In genomic region chr1:36154765-36155559, GRCh38 we compare ENCODE assay signal across 8 cellular contexts. TPM values are rescaled to one million over a fixed set of nuclear protein-coding genes. Genes with fewer than 3 reads are reported as not detected.
DNase-seq lines count a peak whose midpoint lies in the region; ATAC-seq and TF ChIP-seq lines count a peak whose summit lies in the region.

No MANE protein-coding gene starts in this region.

- no peaks in the 10 kb centered on the region for H3K9me3 Mint-ChIP-seq in neural crest cell

- H3K9me3 ChIP-seq in PC-9 (ENCODE audit: insufficient read depth, low read depth), result no peaks in the 10 kb centered on the region

- H3K4me1 ChIP-seq in PC-9 (replicated peaks; ENCODE audit: insufficient read depth), result peaks cover 52% of the 10 kb centered on the region

- POLR2A ChIA-PET in PC-9 (lab: Charles Lee; ENCODE audit: unreplicated experiment), result interaction anchor here (0.6 kb wide), 2 partner anchors 29 to 31 kb away, joined by 3 to 8 read pairs; no protein-coding TSS in a partner anchor

- in situ Hi-C loops in G401 (cut with HindIII; ENCODE audit: low sequenced_read_pairs), result no loop called here

- peaks cover 39% of the 10 kb centered on the region for H3K79me2 ChIP-seq in PC-9 (ENCODE audit: low read depth)

- CTCF ChIA-PET in PC-9 (lab: Charles Lee), result interaction anchor here (0.8 to 1.0 kb wide), 2 partner anchors 33 to 145 kb away, joined by 3 to 4 read pairs; no protein-coding TSS in a partner anchor

- H3K27ac Mint-ChIP-seq in neural crest cell (ENCODE audit: unreplicated experiment), result peak overlapping the region; percentile 98

- peaks cover 10% of the 10 kb centered on the region; the same call in 1 of the 2 replicates for H4K20me1 ChIP-seq in PC-9 (ENCODE audit: insufficient read depth)

- no peaks in the 10 kb centered on the region for H3K9me2 ChIP-seq in PC-9 (ENCODE audit: insufficient read depth)

- H2AFZ ChIP-seq in PC-9, result peak overlapping the region; percentile 74

- H3K36me3 Mint-ChIP-seq in neural crest cell (ENCODE audit: low read depth), result peaks cover 4% of the 10 kb centered on the region

- no peaks in the 10 kb centered on the region for H3K27me3 Mint-ChIP-seq in neural crest cell (ENCODE audit: low read depth)

- peak overlapping the region; percentile 99 for H3K4me3 ChIP-seq in PC-9
- H3K4me3 ChIP-seq in epithelial cell of esophagus (ENCODE audit: low read length), result peak overlapping the region; percentile 56

- peaks cover 74% of the 10 kb centered on the region for H3K4me1 Mint-ChIP-seq in neural crest cell

- H3K27ac ChIP-seq in PC-9, result peak overlapping the region; percentile 77

- H3K4me3 Mint-ChIP-seq in neural crest cell, result peak overlapping the region; percentile 91

- intact Hi-C loops in PC-9 (cut with micrococcal nuclease; ENCODE audit: unreplicated experiment), result no loop called here

- peak; percentile 45 for DNase-seq in G401 (ENCODE audit: low spot score)
- DNase-seq in PC-9, result peak in 1 of 2 experiments; percentile 23
- no peak for DNase-seq in epithelial cell of esophagus (ENCODE audit: low read depth)
- peak; percentile 41 for DNase-seq in neural crest cell (ENCODE audit: low read depth, low spot score)
- DNase-seq in NCI-H1105 (lab: John Stamatoyannopoulos, UW), result no peak
- DNase-seq in inferior parietal cortex (ENCODE audit: extremely low spot score), result no peak

- ATAC-seq in HG02678 (IDR thresholded peaks at IDR 0.05; ENCODE audit: unreplicated experiment), result no peak
- no peak for ATAC-seq in HG03159 (IDR thresholded peaks at IDR 0.05; ENCODE audit: unreplicated experiment)

- TF ChIP-seq CTCF in PC-9 (conservative IDR thresholded peaks at IDR 0.05) (no peak), epithelial cell of esophagus (IDR thresholded peaks at IDR 0.05; ENCODE audit: insufficient read depth, low read depth, low read length, missing control alignments) (no peak), neural crest cell (conservative IDR thresholded peaks at IDR 0.05) (no peak)

- peaks cover 13% of the 10 kb centered on the region for H3F3A ChIP-seq in PC-9 (ENCODE audit: insufficient read depth, low read depth)

- BruUV-seq in PC-9 (replicated peaks; lab: Mats Ljungman, UMichigan), result TSS peak; percentile 83

- no peaks in the 10 kb centered on the region for H3K36me3 ChIP-seq in PC-9 (ENCODE audit: low read depth)

- H3K27me3 ChIP-seq in PC-9 (ENCODE audit: insufficient read depth, low read depth), result no peaks in the 10 kb centered on the region

- H3K4me2 ChIP-seq in PC-9, result peak overlapping the region; percentile 88

RNA-seq across cellular contexts. Expression of gene MAP7D1, which starts 1.0 kb away (rescaled TPM):
- total RNA-seq in G401 (2014; rRNA removed; shearing (Covaris generic)), result 117 and 127 TPM in 2 replicates
- 150 and 173 TPM in 2 replicates for total RNA-seq in PC-9 (2021)
- total RNA-seq in neural crest cell, result 165 and 166 TPM in 2 replicates

RNA-seq across cellular contexts. Expression of gene TRAPPC3, which starts 5.7 kb away (rescaled TPM):
- 168 and 173 TPM in 2 replicates for total RNA-seq in G401 (2014; rRNA removed; shearing (Covaris generic))
- total RNA-seq in PC-9 (2021) (112 and 116 TPM in 2 replicates), neural crest cell (48.6 and 52.8 TPM in 2 replicates)

RNA-seq across cellular contexts. Expression of gene COL8A2, which starts 29.9 kb away (rescaled TPM):
- total RNA-seq in G401 (2014; rRNA removed; shearing (Covaris generic)), result 0.47 TPM in 1 of 2 replicates, not detected in the other
- total RNA-seq in PC-9 (2021) (0.20 and 0.28 TPM in 2 replicates), neural crest cell (0.09 TPM in 2 replicates)

Comparison
In these comparisons a context has a peak if more than half of its experiments do, and no peak if none do; other contexts are left out.
1. DNase-seq: peak in G401 (single experiment) and neural crest cell (single experiment); none in epithelial cell of esophagus (single experiment), NCI-H1105 (single experiment) and inferior parietal cortex (single experiment).